Comparison of ENCODE assay signal across 8 cellular contexts in genomic region chr4:88697113-88697512, GRCh38. TPM values are rescaled to one million over a fixed set of nuclear protein-coding genes. Genes with fewer than 3 reads are reported as not detected.
DNase-seq lines count a peak whose midpoint lies in the region; ATAC-seq, FAIRE-seq and TF ChIP-seq lines count a peak whose summit lies in the region.

No MANE protein-coding gene starts in this region.

- peak overlapping the region in 5 of 6 donors; percentile 38 to 95 (median 91) for H3K27ac Mint-ChIP-seq in naive B cell

- peak overlapping the region; percentile 76 for H3K4me2 ChIP-seq in endothelial cell of umbilical vein (ENCODE audit: insufficient read depth, low read length)

- 47 to 50% methylated on average over 17 of the region's 17 CpGs for WGBS in aorta, 2 donors

- no peak for TF ChIP-seq CTCF in WI38 (IDR thresholded peaks at IDR 0.05; ENCODE audit: low read depth, low read length)
- TF ChIP-seq CTCF in endothelial cell of umbilical vein (IDR thresholded peaks at IDR 0.05; ENCODE audit: extremely low read depth in 1 of 2, insufficient read depth in 1 of 2, low read depth in 1 of 2, low read length in 2 of 2): no peak
- TF ChIP-seq CTCF in GM10266 (IDR thresholded peaks at IDR 0.05; ENCODE audit: control insufficient read depth, insufficient read depth, low read depth, missing control alignments): no peak

- dilution Hi-C loops in endothelial cell of umbilical vein (cut with MboI; ENCODE audit: extremely low pct_ligation_motif_present, low sequenced_read_pairs): no loop called here

- H4K20me1 ChIP-seq in endothelial cell of umbilical vein (replicated peaks; ENCODE audit: control insufficient read depth, extremely low read depth, insufficient read depth, low read length): no peaks in the 10 kb centered on the region

- H3K9me3 ChIP-seq in HAP-1 (no peaks in the 10 kb centered on the region), endothelial cell of umbilical vein (replicated peaks; ENCODE audit: control insufficient read depth, insufficient read depth, low read length) (no peaks in the 10 kb centered on the region), aorta (ENCODE audit: control insufficient read depth, low read length) (no peaks in the 10 kb centered on the region)

- H3K4me3 ChIP-seq in HAP-1 (peak overlapping the region; percentile 79), WI38 (ENCODE audit: low read depth, low read length) (peak overlapping the region; percentile 60), endothelial cell of umbilical vein (replicated peaks in 1 of 3; ENCODE audit: insufficient read depth in 1 of 3, low read depth in 1 of 3, low read length in 3 of 3) (peak overlapping the region; percentile 71 to 93 (median 84)), aorta (ENCODE audit: low read length in 2 of 2) (peak overlapping the region; percentile 53 to 66)

- H3K9ac ChIP-seq in endothelial cell of umbilical vein (replicated peaks; ENCODE audit: extremely low read depth, insufficient read depth, low read length): peak overlapping the region; percentile 73

- H3K4me1 ChIP-seq in HAP-1 (peaks cover 6% of the 10 kb centered on the region; the same call in 1 of the 2 replicates), endothelial cell of umbilical vein (ENCODE audit: control insufficient read depth, extremely low read depth, insufficient read depth, low read length) (peaks cover 4% of the 10 kb centered on the region), aorta (ENCODE audit: control insufficient read depth in 1 of 2, insufficient read depth in 2 of 2, low read length in 2 of 2) (no peaks in the 10 kb centered on the region)

- peak overlapping the region; percentile 52 for H3K27ac ChIP-seq in endothelial cell of umbilical vein (ENCODE audit: insufficient read depth, low read depth, low read length)
- H3K27ac ChIP-seq in aorta (ENCODE audit: low read depth in 1 of 2, low read length in 2 of 2): peak overlapping the region in 1 of 2 donors; percentile 70

- intact Hi-C loops in endothelial cell of umbilical vein (cut with micrococcal nuclease): no loop called here
- intact Hi-C loops in aorta (cut with DNase I): no loop called here

- POLR2A ChIA-PET in endothelial cell of umbilical vein (lab: Charles Lee): no interaction called here

- DNase-seq in HAP-1 (ENCODE audit: low spot score in 2 of 2) (peak in 1 of 2 experiments; percentile 27), endothelial cell of umbilical vein (ENCODE audit: low read depth, low spot score) (peak; percentile 31), naive B cell (peak; percentile 7), aorta (peak in 1 of 2 donors; percentile 49), GM10266 (ENCODE audit: extremely low spot score) (no peak)
- no peak for DNase-seq in NK-92 treated with Interleukin-12 subunit alpha and Interleukin-12 subunit beta, amount 100 ng/mL, for 24 hours (lab: John Stamatoyannopoulos, UW)

- peaks cover 0 to 5% (median 0%) of the 10 kb centered on the region in 7 donors for H3K9me3 Mint-ChIP-seq in naive B cell

- no peak for FAIRE-seq in endothelial cell of umbilical vein (lab: Jason Lieb, UNC)

- H3K36me3 ChIP-seq in HAP-1 (replicated peaks) (no peaks in the 10 kb centered on the region), endothelial cell of umbilical vein (ENCODE audit: control insufficient read depth in 2 of 2, extremely low read depth in 1 of 2, insufficient read depth in 2 of 2, low read length in 2 of 2) (no peaks in the 10 kb centered on the region), aorta (ENCODE audit: control insufficient read depth in 1 of 2, insufficient read depth in 2 of 2, low read length in 1 of 2) (no peaks in the 10 kb centered on the region)

- ATAC-seq in naive B cell (ENCODE audit: low read depth in 2 of 2): no peak
- ATAC-seq in aorta (ENCODE audit: low FRiP score): peak; percentile 66
- ATAC-seq in HG02840 (IDR thresholded peaks at IDR 0.05; ENCODE audit: low FRiP score, unreplicated experiment): no peak

- BruUV-seq in endothelial cell of umbilical vein (replicated peaks; lab: Mats Ljungman, UMichigan): no TSS peak

- peaks cover 10 to 14% (median 13%) of the 10 kb centered on the region in 3 donors for H3K4me1 Mint-ChIP-seq in naive B cell

- H3K9me1 ChIP-seq in endothelial cell of umbilical vein (replicated peaks; ENCODE audit: control insufficient read depth, extremely low read depth, insufficient read depth, low read length): no peaks in the 10 kb centered on the region

- H3K27me3 Mint-ChIP-seq in naive B cell: no peaks in the 10 kb centered on the region

- no peaks in the 10 kb centered on the region for H3K79me2 ChIP-seq in endothelial cell of umbilical vein (ENCODE audit: control insufficient read depth, insufficient read depth, low read length)

- in situ Hi-C loops in HAP-1 (cut with MboI; ENCODE audit: low sequenced_read_pairs): no loop called here

- H3K27me3 ChIP-seq in HAP-1 (ENCODE audit: low read depth): no peaks in the 10 kb centered on the region
- H3K27me3 ChIP-seq in endothelial cell of umbilical vein (ENCODE audit: control insufficient read depth in 2 of 2, insufficient read depth in 2 of 2, low read length in 2 of 2): no peaks in the 10 kb centered on the region
- H3K27me3 ChIP-seq in aorta (ENCODE audit: control insufficient read depth in 1 of 2, insufficient read depth in 2 of 2, low read length in 1 of 2): no peaks in the 10 kb centered on the region

- CTCF ChIA-PET in endothelial cell of umbilical vein (lab: Charles Lee): interaction anchor here (0.8 to 1.1 kb wide), 3 partner anchors 38 to 158 kb away, joined by 3 to 5 read pairs (median 3); no protein-coding TSS in a partner anchor

- TF ChIP-seq POLR2A in endothelial cell of umbilical vein (IDR thresholded peaks at IDR 0.05; ENCODE audit: low read depth, low read length): no peak

- H2AFZ ChIP-seq in endothelial cell of umbilical vein (ENCODE audit: low read depth, low read length): peak overlapping the region; percentile 82

- peaks cover under 1 to 17% of the 10 kb centered on the region in 2 donors for H3K36me3 Mint-ChIP-seq in naive B cell

- peak overlapping the region; percentile 87 to 96 (median 92) for H3K4me3 Mint-ChIP-seq in naive B cell

TF ChIP-seq in endothelial cell of umbilical vein, 7 proteins besides CTCF, POLR2A, EP300 and RAD21:
- TF ChIP-seq GATA2 (IDR thresholded peaks at IDR 0.05; ENCODE audit: insufficient read depth, insufficient read length, low read depth, low read length): no peak
- TF ChIP-seq MYC (IDR thresholded peaks at IDR 0.05; ENCODE audit: low read depth, low read length): no peak
- TF ChIP-seq POLR2AphosphoS5 (IDR thresholded peaks at IDR 0.05; ENCODE audit: insufficient read depth, low read depth, low read length): no peak
- TF ChIP-seq MAX (IDR thresholded peaks at IDR 0.05; ENCODE audit: insufficient read depth, insufficient read length): no peak
- no peak for TF ChIP-seq EZH2 (IDR thresholded peaks at IDR 0.05; ENCODE audit: borderline replicate concordance, low read depth, low read length, severe bottlenecking)
- no peak for TF ChIP-seq FOS (IDR thresholded peaks at IDR 0.05; ENCODE audit: borderline replicate concordance, insufficient read depth, low read length)
- TF ChIP-seq JUN (IDR thresholded peaks at IDR 0.05; ENCODE audit: borderline replicate concordance, insufficient read depth, insufficient read length, low read depth): no peak

RNA-seq across cellular contexts. Expression of gene NAP1L5, which starts 0.5 kb away (rescaled TPM):
- total RNA-seq in endothelial cell of umbilical vein (6.1 and 7.6 TPM in 2 replicates), aorta (10 to 100 TPM in 1 of 2 donors, 1 to 10 TPM in 1; 9.5 to 11.2 TPM)
- polyA plus RNA-seq in endothelial cell of umbilical vein (2.1 and 3.4 TPM in 2 replicates), naive B cell (ENCODE audit: low read depth in 6 of 6) (1 to 10 TPM in 3 of 6 donors, under 1 TPM in 2, not detected in 1; 0.58 to 1.8 (median 1.2) TPM), aorta (10 to 100 TPM in 1 of 2 donors, 1 to 10 TPM in 1; 9.4 to 13.0 TPM)
- 6.3 and 6.4 TPM in 2 replicates for polyA plus RNA-seq in endothelial cell of umbilical vein (2011; cell fraction: cytosol; rRNA removed)
- 1.9 and 2.8 TPM in 2 replicates for polyA plus RNA-seq in endothelial cell of umbilical vein (2011; cell fraction: nucleus; rRNA removed)
- polyA plus RNA-seq in endothelial cell of umbilical vein (2012): 8.1 and 13.9 TPM in 2 replicates
- 1.4 and 2.2 TPM in 2 replicates for polyA minus RNA-seq in endothelial cell of umbilical vein
- not detected for polyA minus RNA-seq in endothelial cell of umbilical vein (2011; cell fraction: cytosol; rRNA and poly(A)+ RNA removed)
- 0.91 and 1.7 TPM in 2 replicates for polyA minus RNA-seq in endothelial cell of umbilical vein (2011; cell fraction: nucleus; rRNA and poly(A)+ RNA removed)

Comparison
In these comparisons a context has a peak if more than half of its experiments do, and no peak if none do; other contexts are left out.
1. DNase-seq: peak in endothelial cell of umbilical vein (single experiment) and naive B cell (single experiment); none in GM10266 (single experiment) and NK-92 treated with Interleukin-12 subunit alpha and Interleukin-12 subunit beta, amount 100 ng/mL, for 24 hours (single experiment).
2. Peak in every context shown above with its lines, with median percentiles within 50 percentile points of each other: H3K4me3 ChIP-seq.